Comparison of ENCODE assay signal across 8 cellular contexts in the genomic region with DNA sequence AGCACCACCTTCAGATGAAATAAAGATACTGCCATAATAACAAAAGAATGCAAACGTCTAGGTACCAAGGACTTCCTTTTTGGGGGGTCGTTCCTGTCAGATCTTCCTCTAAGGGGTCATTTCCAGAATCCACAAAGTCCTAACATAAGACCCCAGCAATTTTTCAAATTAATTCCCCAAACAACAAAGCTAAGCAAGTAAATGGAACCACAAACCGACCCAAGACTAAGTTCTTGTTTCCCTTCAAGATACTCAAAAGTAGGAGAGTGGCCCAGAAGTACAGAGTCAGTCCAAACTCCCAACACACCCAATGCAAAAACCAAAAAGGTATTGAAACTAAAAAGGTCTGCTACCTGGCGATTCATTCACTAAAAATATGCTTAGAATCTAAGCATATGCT. TPM values are rescaled to one million over a fixed set of nuclear protein-coding genes. Genes with fewer than 3 reads are reported as not detected.
DNase-seq lines count a peak whose midpoint lies in the region; ATAC-seq and TF ChIP-seq lines count a peak whose summit lies in the region.

No MANE protein-coding gene starts in this region.

- TF ChIP-seq POLR2A in adrenal gland (IDR thresholded peaks at IDR 0.05): no peak
- TF ChIP-seq POLR2A in tibial nerve (IDR thresholded peaks at IDR 0.05): no peak

- H3K4me3 Mint-ChIP-seq in activated T-cell treated with anti-CD3 and anti-CD28 coated beads, Interleukin-2, amount 50 U/mL, for 4 hours: peak overlapping the region; percentile 86

- H3K36me3 Mint-ChIP-seq in activated T-cell treated with anti-CD3 and anti-CD28 coated beads, Interleukin-2, amount 50 U/mL, for 4 hours (ENCODE audit: insufficient read depth): peaks cover 6% of the 10 kb centered on the region

- H3K27ac ChIP-seq in adrenal gland (peak overlapping the region in 3 of 5 donors; percentile 85 to 98 (median 90)), left lung (peak overlapping the region; percentile 82 to 86), tibial nerve (peak overlapping the region in 3 of 4 donors; percentile 86 to 95 (median 92))

- no peak for TF ChIP-seq EP300 in tibial nerve (IDR thresholded peaks at IDR 0.05)

- no peaks in the 10 kb centered on the region for H3K27me3 Mint-ChIP-seq in activated T-cell treated with anti-CD3 and anti-CD28 coated beads, Interleukin-2, amount 50 U/mL, for 4 hours (ENCODE audit: low read depth)

- no peaks in the 10 kb centered on the region for H3K9me3 ChIP-seq in adrenal gland (replicated peaks in 1 of 3)
- H3K9me3 ChIP-seq in left lung: no peaks in the 10 kb centered on the region
- no peaks in the 10 kb centered on the region for H3K9me3 ChIP-seq in tibial nerve

- H3K36me3 ChIP-seq in adrenal gland (replicated peaks in 1 of 2) (no peaks in the 10 kb centered on the region), left lung (no peaks in the 10 kb centered on the region), tibial nerve (peaks cover 0 to 4% (median 0%) of the 10 kb centered on the region in 3 donors)

- peaks cover 5% of the 10 kb centered on the region for H3K9me3 Mint-ChIP-seq in activated T-cell treated with anti-CD3 and anti-CD28 coated beads, Interleukin-2, amount 50 U/mL, for 4 hours

- peaks cover 63% of the 10 kb centered on the region for H3K4me1 Mint-ChIP-seq in activated T-cell treated with anti-CD3 and anti-CD28 coated beads, Interleukin-2, amount 50 U/mL, for 4 hours (ENCODE audit: low read depth)

- no peak for DNase-seq in activated T-cell treated with anti-CD3 and anti-CD28 coated beads, Interleukin-2, amount 50 U/mL, for 4 hours
- DNase-seq in activated T-cell treated with anti-CD3 and anti-CD28 coated beads, Interleukin-2, amount 50 U/mL, for 1 hour: no peak
- no peak for DNase-seq in adrenal gland
- no peak for DNase-seq in left lung
- DNase-seq in tibial nerve (ENCODE audit: low spot score in 2 of 2): no peak
- no peak for DNase-seq in SKM-1 (lab: John Stamatoyannopoulos, UW; ENCODE audit: unreplicated experiment)
- DNase-seq in NCI-H524 (lab: John Stamatoyannopoulos, UW): no peak
- no peak for DNase-seq in medulla oblongata (ENCODE audit: extremely low spot score)

- intact Hi-C loops in adrenal gland (cut with DNase I) (no loop called here), left lung (cut with DNase I) (no loop called here)

- ATAC-seq in activated T-cell treated with anti-CD3 and anti-CD28 coated beads, Interleukin-2, amount 50 U/mL, for 4 hours: no peak
- no peak for ATAC-seq in left lung

- H3K4me3 ChIP-seq in adrenal gland: peak overlapping the region in 2 of 4 donors; percentile 48 to 99
- peak overlapping the region; percentile 63 to 73 for H3K4me3 ChIP-seq in left lung
- H3K4me3 ChIP-seq in tibial nerve: peak overlapping the region in 3 of 4 donors; percentile 57 to 75 (median 72)

- TF ChIP-seq CTCF in adrenal gland (IDR thresholded peaks at IDR 0.05): no peak
- no peak for TF ChIP-seq CTCF in left lung (IDR thresholded peaks at IDR 0.05)
- TF ChIP-seq CTCF in tibial nerve (IDR thresholded peaks at IDR 0.05): no peak

- 2 to 7% (median 4%) methylated on average over 4 of the region's 4 CpGs for WGBS in adrenal gland, 4 donors
- WGBS in tibial nerve, 2 donors: 2 to 5% methylated on average over 4 of the region's 4 CpGs

- H3K27me3 ChIP-seq in adrenal gland: no peaks in the 10 kb centered on the region
- no peaks in the 10 kb centered on the region for H3K27me3 ChIP-seq in left lung
- H3K27me3 ChIP-seq in tibial nerve: no peaks in the 10 kb centered on the region

- H3K4me1 ChIP-seq in adrenal gland (replicated peaks in 1 of 2) (peaks cover 9 to 49% of the 10 kb centered on the region in 2 donors), left lung (peaks cover 4 to 42% of the 10 kb centered on the region in 2 donors), tibial nerve (peaks cover 0 to 53% (median 6%) of the 10 kb centered on the region in 4 donors)

RNA-seq across cellular contexts. Expression of gene RYK, which starts 1.2 kb away (rescaled TPM):
- 10 to 100 TPM; 29.8 to 38.8 (median 38.1) TPM for total RNA-seq in activated T-cell treated with anti-CD3 and anti-CD28 coated beads, Interleukin-2, amount 50 U/mL, for 4 hours
- total RNA-seq in adrenal gland: 10 to 100 TPM; 27.8 to 74.4 (median 45.8) TPM
- polyA plus RNA-seq in adrenal gland: 10 to 100 TPM; 27.7 to 37.7 (median 31.0) TPM
- total RNA-seq in left lung: 10 to 100 TPM; 44.1 to 44.7 TPM
- total RNA-seq in tibial nerve: 10 to 100 TPM; 33.9 to 69.9 (median 57.8) TPM
